In genomic region chr1:157497987-157498781, GRCh38 we compare ENCODE assay signal across 27 cellular contexts. TPM values are rescaled to one million over a fixed set of nuclear protein-coding genes. Genes with fewer than 3 reads are reported as not detected.
"Had no signal": no experiment of that assay in that cellular context is flagged by ENCODE, and none has a peak within 500 bp of the region (broad histone marks: within the 10 kb centered on the region; RNA-seq: fewer than 3 reads in every experiment).

No MANE protein-coding gene starts in this region.

- H3K4me3 Mint-ChIP-seq: activated CD8-positive, alpha-beta memory T cell treated with anti-CD3 and anti-CD28 coated beads, Interleukin-2, amount 10 ng/mL, durations not matched to agents 7 days and 5 days; activated naive CD4-positive, alpha-beta T cell treated with anti-CD3 and anti-CD28 coated beads, Interleukin-2, amount 50 U/mL, for 24 hours; activated T-cell treated with anti-CD3 and anti-CD28 coated beads, Interleukin-2, amount 50 U/mL, for 24 hours; activated T-helper 1 cell treated with anti-CD3 and anti-CD28 coated beads, Interleukin-12 subunit alpha, Interleukin-12 subunit beta, Interleukin-2, Interleukin-4 antibody, amounts not matched to agents 30 ng/mL and 10 ng/mL and 1 ng/mL, durations not matched to agents 14 hours and 24 hours and 36 hours had no signal

- H3K4me1 ChIP-seq: SJCRH30 had no signal

- H3K9me3 Mint-ChIP-seq: activated naive CD4-positive, alpha-beta T cell treated with anti-CD3 and anti-CD28 coated beads, Interleukin-2, amount 50 U/mL, for 24 hours; activated T-cell treated with anti-CD3 and anti-CD28 coated beads, Interleukin-2, amount 50 U/mL, for 24 hours; activated T-helper 1 cell treated with anti-CD3 and anti-CD28 coated beads, Interleukin-12 subunit alpha, Interleukin-12 subunit beta, Interleukin-2, Interleukin-4 antibody, amounts not matched to agents 30 ng/mL and 10 ng/mL and 1 ng/mL, durations not matched to agents 14 hours and 24 hours and 36 hours had no signal

- ATAC-seq: activated CD4-positive, CD25-positive, alpha-beta regulatory T cell treated with anti-CD3 and anti-CD28 coated beads, Interleukin-2, amount 50 U/mL, for 24 hours; activated CD8-positive, alpha-beta memory T cell treated with anti-CD3 and anti-CD28 coated beads, Interleukin-2, amount 10 ng/mL, durations not matched to agents 7 days and 5 days; Panc1 had no signal

- H3K36me3 ChIP-seq: SJCRH30, WERI-Rb-1 had no signal

- H3K36me3 Mint-ChIP-seq: activated CD8-positive, alpha-beta memory T cell treated with anti-CD3 and anti-CD28 coated beads, Interleukin-2, amount 10 ng/mL, durations not matched to agents 7 days and 5 days; activated naive CD4-positive, alpha-beta T cell treated with anti-CD3 and anti-CD28 coated beads, Interleukin-2, amount 50 U/mL, for 24 hours had no signal

- H3K9me3 ChIP-seq: SJCRH30, SK-N-SH had no signal

- DNase-seq: activated CD4-positive, alpha-beta T cell treated with anti-CD3 and anti-CD28 coated beads for 4 hours; activated CD4-positive, alpha-beta T cell treated with anti-CD3 and anti-CD28 coated beads, Interleukin-2, amount 50 U/mL, for 48 hours; activated CD8-positive, alpha-beta memory T cell treated with anti-CD3 and anti-CD28 coated beads, Interleukin-2, amount 10 ng/mL, durations not matched to agents 7 days and 5 days; activated effector memory CD4-positive, alpha-beta T cell treated with Interleukin-2 at 50 U/mL for 16 hours; activated naive CD4-positive, alpha-beta T cell; activated T-cell treated with anti-CD3 and anti-CD28 coated beads, Interleukin-2, amount 50 U/mL, for 24 hours; aorta; central memory CD4-positive, alpha-beta T cell; Karpas-422; NCI-H1105 treated with DMSO at 0.1 percent for 48 hours; NCI-H1436 treated with DMSO at 0.1 percent for 48 hours; NCI-H187; NCI-H2081; NCI-H524 treated with DMSO at 0.1 percent for 48 hours; NCI-H82; Right ventricle myocardium superior; SJCRH30; SK-N-SH; T-helper 1 cell; WERI-Rb-1 had no signal

- H3K27me3 ChIP-seq: SJCRH30 had no signal

- H3K27ac Mint-ChIP-seq: activated CD8-positive, alpha-beta memory T cell treated with anti-CD3 and anti-CD28 coated beads, Interleukin-2, amount 10 ng/mL, durations not matched to agents 7 days and 5 days; activated naive CD4-positive, alpha-beta T cell treated with anti-CD3 and anti-CD28 coated beads, Interleukin-2, amount 50 U/mL, for 24 hours; activated T-cell treated with anti-CD3 and anti-CD28 coated beads, Interleukin-2, amount 50 U/mL, for 24 hours; activated T-helper 1 cell treated with anti-CD3 and anti-CD28 coated beads, Interleukin-12 subunit alpha, Interleukin-12 subunit beta, Interleukin-2, Interleukin-4 antibody, amounts not matched to agents 30 ng/mL and 10 ng/mL and 1 ng/mL, durations not matched to agents 14 hours and 24 hours and 36 hours had no signal

- H3K4me3 ChIP-seq: SJCRH30 had no signal

RNA-seq across cellular contexts. Expression of gene FCRL5, which starts 54.1 kb away (rescaled TPM):
- total RNA-seq: activated CD8-positive, alpha-beta memory T cell treated with anti-CD3 and anti-CD28 coated beads, Interleukin-2, amount 10 ng/mL, durations not matched to agents 7 days and 5 days; activated T-helper 1 cell treated with anti-CD3 and anti-CD28 coated beads, Interleukin-12 subunit alpha, Interleukin-12 subunit beta, Interleukin-2, Interleukin-4 antibody, amounts not matched to agents 30 ng/mL and 10 ng/mL and 1 ng/mL, durations not matched to agents 14 hours and 24 hours and 36 hours; bronchial epithelial cell; chondrocyte; T-helper 2 cell treated with Interferon-gamma antibody and Interleukin-4, amounts not matched to agents 100 ng/mL and 5 ng/mL, for 36 hours had no signal
- polyA plus RNA-seq: SK-N-SH had no signal
